20 cellular contexts compared by ENCODE assay signal in the genomic region with DNA sequence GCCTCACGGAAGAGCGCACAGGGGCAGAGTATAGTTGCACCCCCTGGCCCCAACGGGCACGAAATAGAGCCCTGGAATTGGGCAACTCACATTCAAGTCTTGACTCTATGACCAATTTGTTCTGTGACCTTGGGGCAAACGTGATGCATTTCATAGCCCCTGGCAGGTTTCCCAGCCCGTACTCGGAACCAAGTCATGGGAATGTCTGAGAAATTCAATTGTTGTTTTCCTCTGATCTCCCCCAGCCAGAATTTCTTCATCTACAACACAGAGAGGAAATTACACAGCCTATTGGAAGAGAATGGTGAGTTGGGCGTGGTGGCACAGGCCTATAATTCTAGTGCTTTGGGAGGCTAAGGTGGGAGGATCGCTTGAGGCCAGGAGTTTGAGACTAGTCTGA.
A peak's percentile ranks its signal among the peaks of the same experiment; 100 is the strongest.
DNase-seq lines count a peak whose midpoint lies in the region; ATAC-seq and TF ChIP-seq lines count a peak whose summit lies in the region.
"Had no signal": no experiment of that assay in that cellular context is flagged by ENCODE, and none has a peak within 500 bp of the region (broad histone marks: within the 10 kb centered on the region; RNA-seq: fewer than 3 reads in every experiment).

No MANE protein-coding gene starts in this region.

- ATAC-seq in RWPE2 (ENCODE audit: low read depth) = peak; percentile 69
- ATAC-seq: A549, Panc1 had no signal

- no peaks in the 10 kb centered on the region for H3K4me1 ChIP-seq in RWPE2 (ENCODE audit: insufficient read depth, poor library complexity, severe bottlenecking)
- H3K4me1 ChIP-seq: A549 had no signal

- DNase-seq in AG10803 (ENCODE audit: low read depth) (peak; percentile 21), RWPE2 (ENCODE audit: low spot score) (no peak), epithelial cell of proximal tubule (ENCODE audit: low read depth) (peak; percentile 84), lung microvascular endothelial cell (ENCODE audit: low read depth in 2 of 2) (peak; percentile 61 to 76), MV-4-11 (lab: John Stamatoyannopoulos, UW) (no peak), GM13976 (ENCODE audit: low spot score) (no peak), hepatic stellate cell (ENCODE audit: low spot score) (no peak)
- no peak for DNase-seq in activated CD4-positive, alpha-beta T cell treated with anti-CD3 and anti-CD28 coated beads for 48 hours
- DNase-seq: Calu3; CD4-positive, alpha-beta T cell; DMS79 treated with DMSO at 0.1 percent for 48 hours; HFFc6; KG1; NCI-H1417; NCI-H1930; NCI-H510A; NCI-H82; SIG-M5 had no signal

- TF ChIP-seq CTCF in AG10803 (conservative IDR thresholded peaks at IDR 0.05; ENCODE audit: low read length) = no peak
- TF ChIP-seq CTCF in RWPE2 (IDR thresholded peaks at IDR 0.05; ENCODE audit: poor library complexity, severe bottlenecking) = no peak
- no peak for TF ChIP-seq CTCF in epithelial cell of proximal tubule (conservative IDR thresholded peaks at IDR 0.05; ENCODE audit: low read depth, low read length)
- no peak for TF ChIP-seq CTCF in GM13976 (IDR thresholded peaks at IDR 0.05; ENCODE audit: borderline replicate concordance, control extremely low read depth, extremely low read depth, insufficient read depth, missing control alignments)

- H3K9me3 ChIP-seq in RWPE2 (ENCODE audit: severe bottlenecking) = peaks cover 9% of the 10 kb centered on the region

- no peak overlapping the region for H3K27ac ChIP-seq in RWPE2 (ENCODE audit: poor library complexity, severe bottlenecking)
- H3K27ac ChIP-seq: A549 had no signal

- H3K4me3 ChIP-seq in AG10803 (ENCODE audit: low read length) (no peak overlapping the region), RWPE2 (ENCODE audit: severe bottlenecking) (no peak overlapping the region), epithelial cell of proximal tubule (ENCODE audit: low read depth, low read length) (no peak overlapping the region)
- H3K4me3 ChIP-seq: A549 had no signal

- in situ Hi-C loops in GM13976 (cut with MboI; ENCODE audit: low sequenced_read_pairs, unreplicated experiment) = no loop called here

- no peaks in the 10 kb centered on the region for H3K36me3 ChIP-seq in RWPE2 (ENCODE audit: low read depth)

- H3K27me3 ChIP-seq in RWPE2 (ENCODE audit: insufficient read depth, poor library complexity, severe bottlenecking) = no peaks in the 10 kb centered on the region

Comparison
In these comparisons a context has a peak if more than half of its experiments do, and no peak if none do; other contexts are left out.
1. DNase-seq: peak in AG10803 (single experiment), epithelial cell of proximal tubule (single experiment) and lung microvascular endothelial cell (2 of 2); none in RWPE2 (single experiment), MV-4-11 (single experiment), GM13976 (single experiment), activated CD4-positive, alpha-beta T cell treated with anti-CD3 and anti-CD28 coated beads for 48 hours (single experiment) and hepatic stellate cell (single experiment).